In genomic region chr16:50468749-50469078, GRCh38 we compare ENCODE assay signal across 10 cellular contexts.
DNase-seq lines count a peak whose midpoint lies in the region; ATAC-seq, FAIRE-seq and TF ChIP-seq lines count a peak whose summit lies in the region.
"Had no signal": no experiment of that assay in that cellular context is flagged by ENCODE, and none has a peak within 500 bp of the region (broad histone marks: within the 10 kb centered on the region; RNA-seq: fewer than 3 reads in every experiment).

No MANE protein-coding gene starts in this region.

- H3K9me3 ChIP-seq in BLaER1 treated with 17β-estradiol and CSF1 and Interleukin-3, amounts not matched to agents 10 nM and 100 nM (replicated peaks in 1 of 11): peaks cover 0 to 4% (median 0%) of the 10 kb centered on the region in 11 experiments; a peak in 1 of 22 replicates
- H3K9me3 ChIP-seq in astrocyte (ENCODE audit: insufficient read depth, low read depth, low read length): no peaks in the 10 kb centered on the region
- H3K9me3 ChIP-seq: body of pancreas had no signal

- CTCF ChIA-PET in Calu3 (lab: Charles Lee): interaction anchor here (0.9 kb wide), 1 partner anchor 176 kb away, joined by 3 read pairs; no protein-coding TSS in a partner anchor

- no peak overlapping the region for H3K27ac Mint-ChIP-seq in Calu3 (ENCODE audit: unreplicated experiment)
- no peak overlapping the region for H3K27ac Mint-ChIP-seq in astrocyte (ENCODE audit: unreplicated experiment)
- peak overlapping the region in 1 of 10 donors; percentile 47 for H3K27ac Mint-ChIP-seq in naive thymus-derived CD8-positive, alpha-beta T cell
- H3K27ac Mint-ChIP-seq in HFFc6: no peak overlapping the region

- peak overlapping the region in 10 of 11 experiments; percentile 79 to 94 (median 91); a peak in 19 of 22 replicates for H3K4me2 ChIP-seq in BLaER1 treated with 17β-estradiol and CSF1 and Interleukin-3, amounts not matched to agents 10 nM and 100 nM
- H3K4me2 ChIP-seq in astrocyte (ENCODE audit: low read length): peak overlapping the region; percentile 73

- no peak overlapping the region; a peak in 2 of 20 replicates for H3K4me3 ChIP-seq in BLaER1 treated with 17β-estradiol and CSF1 and Interleukin-3, amounts not matched to agents 10 nM and 100 nM
- H3K4me3 ChIP-seq in astrocyte (ENCODE audit: insufficient read depth, low read depth, low read length): peak overlapping the region; percentile 17
- H3K4me3 ChIP-seq: body of pancreas had no signal

- H3K9me3 Mint-ChIP-seq in Calu3 (ENCODE audit: low read depth, unreplicated experiment): no peaks in the 10 kb centered on the region
- no peaks in the 10 kb centered on the region for H3K9me3 Mint-ChIP-seq in astrocyte (ENCODE audit: unreplicated experiment)
- H3K9me3 Mint-ChIP-seq in naive thymus-derived CD8-positive, alpha-beta T cell: no peaks in the 10 kb centered on the region
- H3K9me3 Mint-ChIP-seq in HFFc6: no peaks in the 10 kb centered on the region

- no peak overlapping the region for H3K27ac ChIP-seq in BLaER1 treated with 17β-estradiol and CSF1 and Interleukin-3, amounts not matched to agents 10 nM and 100 nM
- H3K27ac ChIP-seq in astrocyte (ENCODE audit: low read depth, low read length): no peak overlapping the region
- H3K27ac ChIP-seq: body of pancreas had no signal

- no peak for ATAC-seq in naive thymus-derived CD8-positive, alpha-beta T cell

- no peaks in the 10 kb centered on the region for H3K79me2 ChIP-seq in astrocyte (ENCODE audit: insufficient read depth, low read length)

- H3K36me3 Mint-ChIP-seq in Calu3 (ENCODE audit: insufficient read depth, unreplicated experiment) (no peaks in the 10 kb centered on the region), astrocyte (ENCODE audit: low read depth, unreplicated experiment) (no peaks in the 10 kb centered on the region), HFFc6 (ENCODE audit: low read depth) (no peaks in the 10 kb centered on the region)
- H3K36me3 Mint-ChIP-seq in naive thymus-derived CD8-positive, alpha-beta T cell: peaks cover 0 to 4% (median 0%) of the 10 kb centered on the region in 3 donors

- H2AFZ ChIP-seq in astrocyte (ENCODE audit: low read depth, low read length): no peak overlapping the region

- no peak for FAIRE-seq in astrocyte (lab: Jason Lieb, UNC)

- H3K4me3 Mint-ChIP-seq in Calu3 (ENCODE audit: low read depth, unreplicated experiment): peak overlapping the region; percentile 25
- H3K4me3 Mint-ChIP-seq in astrocyte (ENCODE audit: unreplicated experiment): no peak overlapping the region
- H3K4me3 Mint-ChIP-seq in naive thymus-derived CD8-positive, alpha-beta T cell: peak overlapping the region; percentile 24 to 72 (median 59)
- H3K4me3 Mint-ChIP-seq in HFFc6: no peak overlapping the region

- H3K4me1 Mint-ChIP-seq in Calu3 (ENCODE audit: low read depth, unreplicated experiment) (no peaks in the 10 kb centered on the region), astrocyte (ENCODE audit: low read depth, unreplicated experiment) (peaks cover 19% of the 10 kb centered on the region), HFFc6 (ENCODE audit: low read depth) (peaks cover 4% of the 10 kb centered on the region; the same call in 1 of the 2 replicates)
- peaks cover 5 to 15% (median 15%) of the 10 kb centered on the region in 4 donors for H3K4me1 Mint-ChIP-seq in naive thymus-derived CD8-positive, alpha-beta T cell

- H3K4me1 ChIP-seq in BLaER1 treated with 17β-estradiol and CSF1 and Interleukin-3, amounts not matched to agents 10 nM and 100 nM: peaks cover 0 to 35% (median 19%) of the 10 kb centered on the region in 10 experiments; a peak in 15 of 20 replicates
- peaks cover 16% of the 10 kb centered on the region for H3K4me1 ChIP-seq in astrocyte (ENCODE audit: insufficient read depth, low read length)

- no TSS peak for BruUV-seq in Calu3 (replicated peaks; lab: Mats Ljungman, UMichigan)

- peak overlapping the region in 2 of 11 experiments; percentile 31 to 41; a peak in 1 of 22 replicates for H3K9ac ChIP-seq in BLaER1 treated with 17β-estradiol and CSF1 and Interleukin-3, amounts not matched to agents 10 nM and 100 nM
- no peak overlapping the region for H3K9ac ChIP-seq in astrocyte (ENCODE audit: low read length)

- H4K20me1 ChIP-seq in BLaER1 treated with 17β-estradiol and CSF1 and Interleukin-3, amounts not matched to agents 10 nM and 100 nM: peaks cover 0 to 14% (median 0%) of the 10 kb centered on the region in 11 experiments; a peak in 1 of 22 replicates
- H4K20me1 ChIP-seq in astrocyte (ENCODE audit: insufficient read depth, low read length): no peaks in the 10 kb centered on the region

- H3K36me3 ChIP-seq in BLaER1 treated with 17β-estradiol and CSF1 and Interleukin-3, amounts not matched to agents 10 nM and 100 nM: no peaks in the 10 kb centered on the region
- H3K36me3 ChIP-seq in astrocyte (ENCODE audit: insufficient read depth, low read length): no peaks in the 10 kb centered on the region

- no peak for TF ChIP-seq CTCF in Calu3 (IDR thresholded peaks at IDR 0.05; ENCODE audit: unreplicated experiment)
- no peak for TF ChIP-seq CTCF in astrocyte (IDR thresholded peaks at IDR 0.05; ENCODE audit: insufficient read depth, low read depth, low read length)
- no peak for TF ChIP-seq CTCF in HFFc6 (IDR thresholded peaks at IDR 0.05)

- H3K27me3 Mint-ChIP-seq in Calu3 (ENCODE audit: unreplicated experiment): peaks cover 96% of the 10 kb centered on the region
- peaks cover 38% of the 10 kb centered on the region for H3K27me3 Mint-ChIP-seq in astrocyte (ENCODE audit: low read depth, unreplicated experiment)
- H3K27me3 Mint-ChIP-seq in naive thymus-derived CD8-positive, alpha-beta T cell: peaks cover 7 to 31% (median 24%) of the 10 kb centered on the region in 5 donors
- peaks cover 32% of the 10 kb centered on the region for H3K27me3 Mint-ChIP-seq in HFFc6 (ENCODE audit: insufficient read depth)

- intact Hi-C loops in Calu3 (cut with micrococcal nuclease; ENCODE audit: unreplicated experiment): no loop called here

- POLR2A ChIA-PET in naive thymus-derived CD8-positive, alpha-beta T cell (lab: Charles Lee): no interaction called here

- H3K27me3 ChIP-seq in BLaER1 treated with 17β-estradiol and CSF1 and Interleukin-3, amounts not matched to agents 10 nM and 100 nM: peaks cover 0 to 25% (median 6%) of the 10 kb centered on the region in 11 experiments; a peak in 11 of 22 replicates
- H3K27me3 ChIP-seq in astrocyte (ENCODE audit: insufficient read depth, low read length): no peaks in the 10 kb centered on the region
- H3K27me3 ChIP-seq: body of pancreas had no signal

- DNase-seq in Calu3: no peak
- DNase-seq in astrocyte (ENCODE audit: low read depth): no peak
- DNase-seq in naive thymus-derived CD8-positive, alpha-beta T cell: no peak
- no peak for DNase-seq in HFFc6
- no peak for DNase-seq in NCI-H82 (lab: John Stamatoyannopoulos, UW)
- no peak for DNase-seq in NCI-H1092 treated with DMSO at 0.1 percent for 48 hours (lab: John Stamatoyannopoulos, UW)
- DNase-seq: effector memory CD4-positive, alpha-beta T cell; NCI-H226 had no signal

Comparison
In these comparisons a context has a peak if more than half of its experiments do, and no peak if none do; other contexts are left out.
1. H3K4me3 Mint-ChIP-seq: peak in Calu3 (single experiment) and naive thymus-derived CD8-positive, alpha-beta T cell (10 of 10); none in astrocyte (single experiment) and HFFc6 (single experiment).